1 cellular context compared by ENCODE assay signal in genomic region chr12:88802307-88802706, GRCh38.
TF ChIP-seq lines count a peak whose summit lies in the region.

No MANE protein-coding gene starts in this region.

TF ChIP-seq in GM12878, 131 proteins besides CTCF, POLR2A, EP300 and RAD21 (continued from another document):
- TF ChIP-seq ZNF592 (IDR thresholded peaks at IDR 0.05), result no peak
- TF ChIP-seq ZSCAN29 (IDR thresholded peaks at IDR 0.05), result no peak
- TF ChIP-seq FOXM1 (IDR thresholded peaks at IDR 0.05; ENCODE audit: low read depth, low read length), result no peak
- TF ChIP-seq SPI1 (IDR thresholded peaks at IDR 0.05; ENCODE audit: borderline replicate concordance, insufficient read depth, low read depth, low read length), result no peak
- no peak for TF ChIP-seq MTA3 (IDR thresholded peaks at IDR 0.05; ENCODE audit: borderline replicate concordance, low read length)
- no peak for TF ChIP-seq RELA (IDR thresholded peaks at IDR 0.05; ENCODE audit: borderline replicate concordance, partially characterized antibody)
- no peak for TF ChIP-seq USF2 (IDR thresholded peaks at IDR 0.05; ENCODE audit: borderline replicate concordance, low read depth, low read length)
- no peak for TF ChIP-seq POU2F2 (IDR thresholded peaks at IDR 0.05; ENCODE audit: borderline replicate concordance, low read depth, low read length)
- no peak for TF ChIP-seq RAD51 (IDR thresholded peaks at IDR 0.05)
- no peak for TF ChIP-seq HCFC1 (IDR thresholded peaks at IDR 0.05; ENCODE audit: low read length)
- TF ChIP-seq CHD2 (IDR thresholded peaks at IDR 0.05; ENCODE audit: borderline replicate concordance, low read depth, low read length), result no peak
- TF ChIP-seq MYC (IDR thresholded peaks at IDR 0.05; ENCODE audit: insufficient read depth, insufficient read length, insufficient replicate concordance, low read length, severe bottlenecking), result no peak
